In genomic region chr1:91940496-91940895, GRCh38 we compare ENCODE assay signal across 32 cellular contexts. TPM values are rescaled to one million over a fixed set of nuclear protein-coding genes. Genes with fewer than 3 reads are reported as not detected.
"Had no signal": no experiment of that assay in that cellular context is flagged by ENCODE, and none has a peak within 500 bp of the region (broad histone marks: within the 10 kb centered on the region; RNA-seq: fewer than 3 reads in every experiment).

No MANE protein-coding gene starts in this region.

- H3K27ac ChIP-seq: adrenal gland, SJCRH30 had no signal

- H3K27me3 ChIP-seq: adrenal gland, MG63, SJCRH30 had no signal

- ATAC-seq: activated T-cell treated with anti-CD3 and anti-CD28 coated beads, Interleukin-2, amount 50 U/mL, for 72 hours; Panc1; Right ventricle myocardium inferior had no signal

- DNase-seq: activated CD4-positive, alpha-beta T cell treated with anti-CD3 and anti-CD28 coated beads for 1 hour; activated CD4-positive, alpha-beta T cell treated with anti-CD3 and anti-CD28 coated beads, Interleukin-2, amount 10 ng/mL, durations not matched to agents 24 days and 14 days; activated CD4-positive, alpha-beta T cell treated with anti-CD3 and anti-CD28 coated beads, Interleukin-2, amount 50 U/mL, for 48 hours; activated naive CD4-positive, alpha-beta T cell treated with anti-CD3 and anti-CD28 coated beads, Interleukin-2, amount 50 U/mL, for 16 hours; activated naive CD8-positive, alpha-beta T cell treated with anti-CD3 and anti-CD28 coated beads, Interleukin-2, amount 10 ng/mL, durations not matched to agents 7 days and 5 days; activated T-cell treated with anti-CD3 and anti-CD28 coated beads, Interleukin-2, amount 50 U/mL, for 72 hours; adrenal gland; anterior cingulate cortex; KG1; MG63; MV-4-11; NCI-H1092 treated with DMSO at 0.1 percent for 48 hours; NCI-H1417 treated with DMSO at 0.1 percent for 48 hours; NCI-H1694; NCI-H2029; NCI-H2107; NCI-H2171 treated with DMSO at 0.1 percent for 48 hours; NCI-H345; NCI-H510A; NCI-H526 treated with DMSO at 0.1 percent for 48 hours; NCI-H82; RPMI8226; SJCRH30; SK-N-SH; SW 1271 had no signal

- H3K4me1 ChIP-seq: adrenal gland, SJCRH30 had no signal

- H3K9ac ChIP-seq: SK-N-SH had no signal

- H3K36me3 ChIP-seq: adrenal gland, MG63, SJCRH30 had no signal

- H3K9me3 ChIP-seq: adrenal gland, MG63, SJCRH30, SK-N-SH had no signal

- H3K4me3 ChIP-seq: adrenal gland, MG63, SJCRH30 had no signal

RNA-seq across cellular contexts. Expression of gene BRDT, which starts 8.7 kb away (rescaled TPM):
- total RNA-seq: activated CD4-positive, alpha-beta T cell treated with anti-CD3 and anti-CD28 coated beads, Interleukin-2, amount 10 ng/mL, durations not matched to agents 24 days and 14 days; activated CD8-positive, alpha-beta memory T cell treated with anti-CD3 and anti-CD28 coated beads for 36 hours; activated naive CD8-positive, alpha-beta T cell treated with anti-CD3 and anti-CD28 coated beads, Interleukin-2, amount 10 ng/mL, durations not matched to agents 7 days and 5 days; activated T-cell treated with anti-CD3 and anti-CD28 coated beads, Interleukin-2, amount 50 U/mL, for 72 hours; activated T-helper 2 cell treated with anti-CD3 and anti-CD28 coated beads, Interferon-gamma antibody, Interleukin-2, Interleukin-4, amounts not matched to agents 10 μg/mL and 5 μg/mL and 100 μg/mL, durations not matched to agents 14 hours and 24 hours and 36 hours; adrenal gland; cardiac septum; cerebellum; OCI-LY7; Right ventricle myocardium inferior; SJCRH30 had no signal
- polyA plus RNA-seq: adrenal gland, SK-N-SH had no signal

RNA-seq across cellular contexts. Expression of gene TGFBR3, which starts 54.5 kb away (rescaled TPM):
- total RNA-seq: OCI-LY7 had no signal
